ENCODE assay signal across 3 cellular contexts in genomic region chr1:172835834-172836233, GRCh38.
"Had no signal": no experiment of that assay in that cellular context is flagged by ENCODE, and none has a peak within 500 bp of the region (broad histone marks: within the 10 kb centered on the region; RNA-seq: fewer than 3 reads in every experiment).

No MANE protein-coding gene starts in this region.

- ATAC-seq: GM23338 had no signal

- H3K4me3 ChIP-seq: GM23338 had no signal

- H3K9me3 Mint-ChIP-seq: GM23338, H9 had no signal

- H3K4me2 ChIP-seq: GM23338 had no signal

- H3K4me3 Mint-ChIP-seq: GM23338, H9 had no signal

- H3K27ac Mint-ChIP-seq: GM23338, H9 had no signal

- DNase-seq: H9, HCEC 1CT had no signal
